Comparison of ENCODE assay signal across 10 cellular contexts in the genomic region with DNA sequence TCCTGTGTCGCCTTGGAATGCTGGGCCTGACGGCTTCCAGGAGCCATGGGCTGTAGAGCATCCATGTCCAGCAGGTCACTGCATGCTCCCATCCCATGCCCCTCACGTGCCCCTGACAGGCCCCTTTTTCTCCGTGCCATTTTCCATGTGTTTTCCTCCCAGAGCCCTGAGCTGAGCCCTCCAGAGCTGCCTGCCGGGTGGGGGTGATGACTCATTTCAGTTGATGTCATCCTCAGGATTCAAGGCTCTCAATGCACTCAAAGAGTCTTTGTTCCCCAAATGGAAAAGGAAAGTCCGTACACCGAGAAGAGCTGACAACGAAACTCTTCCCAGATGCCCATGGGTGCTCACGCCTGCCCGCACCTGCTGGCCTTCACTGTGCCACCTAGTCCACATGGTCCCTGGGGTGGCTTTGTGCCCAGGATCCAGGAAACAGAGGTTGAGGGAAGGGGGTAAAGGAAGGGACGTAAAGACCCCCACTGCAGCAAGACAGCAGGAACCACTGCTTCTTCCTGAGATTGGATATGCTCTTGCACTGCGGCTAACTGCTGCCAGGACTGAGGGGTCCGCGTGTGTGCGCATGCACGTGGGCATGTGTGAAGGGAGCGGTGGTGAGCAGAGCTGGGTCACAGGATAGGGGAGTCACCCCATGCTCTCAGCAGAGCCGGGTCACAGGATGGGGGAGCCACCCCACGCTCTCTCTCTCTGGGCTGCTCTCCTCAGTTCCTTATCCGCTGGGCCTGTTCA. TPM values are rescaled to one million over a fixed set of nuclear protein-coding genes. Genes with fewer than 3 reads are reported as not detected.
DNase-seq lines count a peak whose midpoint lies in the region; ATAC-seq lines count a peak whose summit lies in the region.
"Had no signal": no experiment of that assay in that cellular context is flagged by ENCODE, and none has a peak within 500 bp of the region (broad histone marks: within the 10 kb centered on the region; RNA-seq: fewer than 3 reads in every experiment).

No MANE protein-coding gene starts in this region.

- H3K9me3 ChIP-seq in NT2/D1 (ENCODE audit: insufficient read depth, low read length): no peaks in the 10 kb centered on the region
- H3K9me3 ChIP-seq in esophagus (ENCODE audit: control insufficient read depth in 2 of 2, insufficient read depth in 1 of 2, low read depth in 1 of 2, low read length in 1 of 2): no peaks in the 10 kb centered on the region
- H3K9me3 ChIP-seq in mucosa of rectum (ENCODE audit: control insufficient read depth in 2 of 2, low read length in 2 of 2): no peaks in the 10 kb centered on the region
- H3K9me3 ChIP-seq: colonic mucosa had no signal

- peak; percentile 13 for DNase-seq in Caki2 (ENCODE audit: low read depth)
- DNase-seq in NT2/D1 (ENCODE audit: low read depth, low spot score): peak; percentile 54
- DNase-seq in NCI-H187 treated with DMSO at 0.1 percent for 48 hours (lab: John Stamatoyannopoulos, UW): no peak
- no peak for DNase-seq in NCI-H2081 treated with DMSO at 0.1 percent for 48 hours (lab: John Stamatoyannopoulos, UW)
- no peak for DNase-seq in cerebellar nuclear complex (lab: John Stamatoyannopoulos, UW)
- DNase-seq: CD8-positive, alpha-beta memory T cell; colonic mucosa had no signal

- H3K9ac ChIP-seq in NT2/D1 (ENCODE audit: insufficient read length, low read depth) (peak overlapping the region; percentile 24), mucosa of rectum (ENCODE audit: low read depth in 1 of 2, low read length in 2 of 2) (peak overlapping the region in 1 of 2 donors; percentile 15)

- WGBS in esophagus, 2 donors: 72 to 79% methylated on average over 20 of the region's 20 CpGs

- no peak overlapping the region for H3K4me3 ChIP-seq in NT2/D1 (ENCODE audit: insufficient read length, low read depth)
- H3K4me3 ChIP-seq in esophagus (ENCODE audit: low read depth in 1 of 2, low read length in 2 of 2): no peak overlapping the region
- no peak overlapping the region for H3K4me3 ChIP-seq in mucosa of rectum (ENCODE audit: low read length in 2 of 2)
- H3K4me3 ChIP-seq: colonic mucosa had no signal

- H3K27ac ChIP-seq in esophagus (ENCODE audit: low read depth in 2 of 2, low read length in 1 of 2): peak overlapping the region; percentile 11 to 42
- peak overlapping the region; percentile 49 to 53 for H3K27ac ChIP-seq in mucosa of rectum (ENCODE audit: low read depth in 2 of 2, low read length in 2 of 2)
- H3K27ac ChIP-seq: colonic mucosa had no signal

- H3K4me1 ChIP-seq in NT2/D1 (ENCODE audit: insufficient read depth, insufficient read length) (peaks cover 32% of the 10 kb centered on the region), esophagus (ENCODE audit: control insufficient read depth in 2 of 2, insufficient read depth in 2 of 2, low read length in 1 of 2) (peaks cover 0 to 7% of the 10 kb centered on the region in 2 donors), mucosa of rectum (ENCODE audit: control insufficient read depth in 2 of 2, insufficient read depth in 2 of 2, low read length in 2 of 2) (peaks cover 8 to 10% of the 10 kb centered on the region in 2 donors)

- no peak for ATAC-seq in HG02759 (IDR thresholded peaks at IDR 0.05; ENCODE audit: unreplicated experiment)

- in situ Hi-C loops in Caki2 (cut with HindIII; ENCODE audit: low pct_unique_long_range_greater_than_20kb, low sequenced_read_pairs): no loop called here

- H3K27me3 ChIP-seq in NT2/D1 (ENCODE audit: insufficient read depth, insufficient read length) (peaks cover 27% of the 10 kb centered on the region), esophagus (ENCODE audit: control insufficient read depth in 1 of 2, insufficient read depth in 2 of 2, low read length in 2 of 2) (no peaks in the 10 kb centered on the region), mucosa of rectum (ENCODE audit: control insufficient read depth in 2 of 2, insufficient read depth in 2 of 2, low read length in 2 of 2) (peaks cover 0 to 7% of the 10 kb centered on the region in 2 donors)
- H3K27me3 ChIP-seq: colonic mucosa had no signal

- no peaks in the 10 kb centered on the region for H3K36me3 ChIP-seq in NT2/D1 (ENCODE audit: insufficient read depth, insufficient read length, low read length)
- no peaks in the 10 kb centered on the region for H3K36me3 ChIP-seq in esophagus (ENCODE audit: control insufficient read depth in 2 of 2, insufficient read depth in 2 of 2, low read length in 1 of 2)
- no peaks in the 10 kb centered on the region for H3K36me3 ChIP-seq in mucosa of rectum (ENCODE audit: control insufficient read depth in 2 of 2, insufficient read depth in 2 of 2, low read length in 2 of 2)
- H3K36me3 ChIP-seq: colonic mucosa had no signal

RNA-seq across cellular contexts. Expression of gene COL15A1, which starts 27.6 kb away (rescaled TPM):
- not detected in 2 replicates for total RNA-seq in Caki2 (2014; rRNA removed; shearing (Covaris generic); ENCODE audit: low replicate concordance)
- 1 to 10 TPM; 5.2 to 7.3 TPM for polyA plus RNA-seq in esophagus
- total RNA-seq: CD8-positive, alpha-beta memory T cell had no signal

Comparison
In these comparisons a context has a peak if more than half of its experiments do, and no peak if none do; other contexts are left out.
1. DNase-seq: peak in Caki2 (single experiment) and NT2/D1 (single experiment); none in NCI-H187 treated with DMSO at 0.1 percent for 48 hours (single experiment), NCI-H2081 treated with DMSO at 0.1 percent for 48 hours (single experiment) and cerebellar nuclear complex (0 of 2).